1 cellular context compared by ENCODE assay signal in genomic region chr2:177084607-177085006, GRCh38.
TF ChIP-seq lines count a peak whose summit lies in the region.

No MANE protein-coding gene starts in this region.

TF ChIP-seq in GM23338, 12 proteins besides CTCF, POLR2A, EP300 and RAD21 (continued from another document):
- TF ChIP-seq REST (IDR thresholded peaks at IDR 0.05; ENCODE audit: unreplicated experiment): no peak
TF ChIP-seq in GM23338: peak in this region for 0.
